Comparison of ENCODE assay signal across 12 cellular contexts in the genomic region with DNA sequence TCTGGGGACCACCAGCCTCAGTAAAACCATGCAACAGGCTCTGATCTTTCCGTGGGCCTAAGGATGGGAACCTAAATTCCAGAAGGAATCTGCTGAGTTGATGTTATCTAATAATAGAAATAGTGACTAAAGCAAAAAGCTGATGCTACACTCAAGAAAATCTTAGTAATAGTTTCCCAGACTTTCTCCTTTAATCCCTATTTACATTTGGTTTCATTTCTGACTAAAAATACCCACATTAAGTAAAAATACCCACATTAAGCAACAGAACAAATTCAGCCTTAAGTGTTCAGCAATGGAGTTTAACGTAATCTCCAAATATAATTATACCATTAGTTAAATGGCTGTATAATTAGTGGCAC. TPM values are rescaled to one million over a fixed set of nuclear protein-coding genes. Genes with fewer than 3 reads are reported as not detected.
"Had no signal": no experiment of that assay in that cellular context is flagged by ENCODE, and none has a peak within 500 bp of the region (broad histone marks: within the 10 kb centered on the region; RNA-seq: fewer than 3 reads in every experiment).

No MANE protein-coding gene starts in this region.

- H3K36me3 ChIP-seq: esophagus squamous epithelium, gastrocnemius medialis, heart right ventricle, pancreas, tibial artery had no signal

- H3K4me3 ChIP-seq: esophagus squamous epithelium, gastrocnemius medialis, heart right ventricle, pancreas, tibial artery had no signal

- ATAC-seq: activated T-cell treated with anti-CD3 and anti-CD28 coated beads, Interleukin-2, amount 50 U/mL, for 72 hours; pancreas had no signal

- H3K9me3 ChIP-seq: esophagus squamous epithelium, gastrocnemius medialis, heart right ventricle, pancreas, tibial artery had no signal

- H3K27me3 ChIP-seq: esophagus squamous epithelium, gastrocnemius medialis, pancreas had no signal

- H3K27ac ChIP-seq: gastrocnemius medialis, heart right ventricle, pancreas, tibial artery had no signal

- DNase-seq: activated CD4-positive, alpha-beta memory T cell treated with anti-CD3 and anti-CD28 coated beads for 36 hours; activated gamma-delta T cell treated with Interleukin-2 at 50 U/mL for 16 hours; activated naive CD8-positive, alpha-beta T cell treated with anti-CD3 and anti-CD28 coated beads for 36 hours; activated T-cell treated with anti-CD3 and anti-CD28 coated beads, Interleukin-2, amount 50 U/mL, for 72 hours; aorta; esophagus squamous epithelium; gastrocnemius medialis; heart right ventricle; kidney; pancreas; T1000; tibial artery had no signal

- H3K4me1 ChIP-seq: gastrocnemius medialis, heart right ventricle, pancreas, tibial artery had no signal

RNA-seq across cellular contexts. Expression of a gene that starts 50.3 kb away (rescaled TPM):
- total RNA-seq: activated naive CD8-positive, alpha-beta T cell treated with anti-CD3 and anti-CD28 coated beads for 36 hours had no signal
